In genomic region chr16:79607587-79607986, GRCh38 we compare ENCODE assay signal across 15 cellular contexts. TPM values are rescaled to one million over a fixed set of nuclear protein-coding genes. Genes with fewer than 3 reads are reported as not detected.
DNase-seq lines count a peak whose midpoint lies in the region; ATAC-seq and TF ChIP-seq lines count a peak whose summit lies in the region.
"Had no signal": no experiment of that assay in that cellular context is flagged by ENCODE, and none has a peak within 500 bp of the region (broad histone marks: within the 10 kb centered on the region; RNA-seq: fewer than 3 reads in every experiment).

No MANE protein-coding gene starts in this region.

- POLR2A ChIA-PET in PC-3 (lab: Charles Lee; ENCODE audit: unreplicated experiment): no interaction called here

- no peaks in the 10 kb centered on the region for H3F3A ChIP-seq in PC-3 (ENCODE audit: low read length, unreplicated experiment)

- H3K4me2 ChIP-seq in PC-3 (ENCODE audit: low read length): no peak overlapping the region

- CTCF ChIA-PET in PC-3 (lab: Charles Lee): no interaction called here

- H3K9ac ChIP-seq in PC-3 (ENCODE audit: low read length): no peak overlapping the region

- no peak overlapping the region for H3K27ac ChIP-seq in PC-3 (ENCODE audit: low read length)
- H3K27ac ChIP-seq: ascending aorta, ovary had no signal

- no TSS peak for BruUV-seq in PC-3 (replicated peaks; lab: Mats Ljungman, UMichigan)

- no peaks in the 10 kb centered on the region for H3K9me2 ChIP-seq in PC-3 (replicated peaks; ENCODE audit: low read length)

- intact Hi-C loops in PC-3 (cut with micrococcal nuclease): loop anchor here (10.0 kb wide), 1 partner anchor 1483 kb away; no protein-coding TSS in a partner anchor

- H3K36me3 ChIP-seq in PC-3 (ENCODE audit: low read depth, low read length): no peaks in the 10 kb centered on the region
- H3K36me3 ChIP-seq: ascending aorta, ovary had no signal

- no peaks in the 10 kb centered on the region for H3K9me3 ChIP-seq in PC-3 (ENCODE audit: low read length)
- H3K9me3 ChIP-seq: ascending aorta, ovary had no signal

- ATAC-seq in PC-3: no peak
- no peak for ATAC-seq in HG03159 (IDR thresholded peaks at IDR 0.05; ENCODE audit: unreplicated experiment)
- ATAC-seq in GM18868 (IDR thresholded peaks at IDR 0.05; ENCODE audit: unreplicated experiment): no peak
- ATAC-seq: activated CD8-positive, alpha-beta memory T cell treated with anti-CD3 and anti-CD28 coated beads, Interleukin-2, amount 10 ng/mL, durations not matched to agents 7 days and 5 days had no signal

- peaks cover 31% of the 10 kb centered on the region for H3K27me3 ChIP-seq in PC-3 (ENCODE audit: low read length)
- H3K27me3 ChIP-seq: ascending aorta, ovary had no signal

- no peak overlapping the region for H2AFZ ChIP-seq in PC-3 (ENCODE audit: low read length)

- TF ChIP-seq CTCF in PC-3 (conservative IDR thresholded peaks at IDR 0.05; ENCODE audit: low read depth, low read length): no peak

- no peak overlapping the region for H3K4me3 ChIP-seq in PC-3 (ENCODE audit: low read length)
- H3K4me3 ChIP-seq: ascending aorta, ovary had no signal

- H3K79me2 ChIP-seq in PC-3 (ENCODE audit: low read length): no peaks in the 10 kb centered on the region

- DNase-seq in COLO829 (ENCODE audit: low spot score) (peak; percentile 52), PC-3 (peak; percentile 2), fibroblast of peridontal ligament (ENCODE audit: extremely low read depth) (peak; percentile 72), occipital lobe (lab: John Stamatoyannopoulos, UW) (peak; percentile 6), MV-4-11 (lab: John Stamatoyannopoulos, UW) (no peak), activated gamma-delta T cell treated with Interleukin-2 at 50 U/mL for 16 hours (no peak)
- DNase-seq: activated CD8-positive, alpha-beta memory T cell treated with anti-CD3 and anti-CD28 coated beads, Interleukin-2, amount 10 ng/mL, durations not matched to agents 7 days and 5 days; CD4-positive, alpha-beta T cell; kidney; stimulated activated CD4-positive, alpha-beta T cell treated with anti-CD3 and anti-CD28 coated beads, Interleukin-4, amount 100 ng/mL, for 4 hours; T1000 had no signal

- H3K4me1 ChIP-seq in PC-3 (ENCODE audit: insufficient read depth, low read length): no peaks in the 10 kb centered on the region

- H4K20me1 ChIP-seq in PC-3 (ENCODE audit: low read length): no peaks in the 10 kb centered on the region

RNA-seq across cellular contexts. Expression of gene MAF, which starts 7.0 kb away (rescaled TPM):
- total RNA-seq in PC-3 (2014; rRNA removed): not detected in 2 replicates
- total RNA-seq in occipital lobe: 26.8 TPM

Comparison
In these comparisons a context has a peak if more than half of its experiments do, and no peak if none do; other contexts are left out.
1. DNase-seq: peak in COLO829 (single experiment), PC-3 (single experiment), fibroblast of peridontal ligament (single experiment) and occipital lobe (single experiment); none in MV-4-11 (single experiment) and activated gamma-delta T cell treated with Interleukin-2 at 50 U/mL for 16 hours (single experiment).
2. RNA of gene MAF, which starts 7.0 kb away (total RNA-seq): 26.8 TPM in occipital lobe (single experiment); not detected in PC-3; every median in the first group is over 10 times any median in the second.